In genomic region chrX:78517124-78517523, GRCh38 we compare ENCODE assay signal across 8 cellular contexts.
A peak's percentile ranks its signal among the peaks of the same experiment; 100 is the strongest.
DNase-seq lines count a peak whose midpoint lies in the region; TF ChIP-seq lines count a peak whose summit lies in the region.

No MANE protein-coding gene starts in this region.

- H3K27me3 ChIP-seq in mammary epithelial cell (ENCODE audit: insufficient read depth, low read length): no peaks in the 10 kb centered on the region
- peaks cover 0 to 13% of the 10 kb centered on the region in 2 donors for H3K27me3 ChIP-seq in breast epithelium
- H3K27me3 ChIP-seq in OCI-LY3 (ENCODE audit: low read depth, low read length): no peaks in the 10 kb centered on the region

- H4K20me1 ChIP-seq in mammary epithelial cell (ENCODE audit: insufficient read depth, low read length) (no peaks in the 10 kb centered on the region), OCI-LY3 (ENCODE audit: insufficient read depth, low read length) (no peaks in the 10 kb centered on the region)

- H3K36me3 ChIP-seq in mammary epithelial cell (ENCODE audit: insufficient read depth, low read length): no peaks in the 10 kb centered on the region
- H3K36me3 ChIP-seq in breast epithelium: no peaks in the 10 kb centered on the region
- H3K36me3 ChIP-seq in OCI-LY3 (replicated peaks; ENCODE audit: low read depth, low read length): peaks cover 3% of the 10 kb centered on the region

- H3K4me1 ChIP-seq in mammary epithelial cell (ENCODE audit: insufficient read depth, low read length): no peaks in the 10 kb centered on the region
- H3K4me1 ChIP-seq in breast epithelium: no peaks in the 10 kb centered on the region
- peaks cover 39% of the 10 kb centered on the region for H3K4me1 ChIP-seq in OCI-LY3 (ENCODE audit: low read length)

- H3K4me3 ChIP-seq in mammary epithelial cell (replicated peaks in 1 of 3; ENCODE audit: insufficient read depth in 1 of 3, low read depth in 2 of 3, low read length in 3 of 3) (no peak overlapping the region), breast epithelium (no peak overlapping the region), OCI-LY3 (ENCODE audit: low read length) (peak overlapping the region; percentile 33), astrocyte of the spinal cord (ENCODE audit: low read depth, low read length) (no peak overlapping the region)

- no peaks in the 10 kb centered on the region for H3K79me2 ChIP-seq in mammary epithelial cell (ENCODE audit: insufficient read depth, low read length)
- H3K79me2 ChIP-seq in OCI-LY3 (ENCODE audit: low read length): no peaks in the 10 kb centered on the region

- H3K9me3 ChIP-seq in mammary epithelial cell (replicated peaks; ENCODE audit: insufficient read depth, low read length) (peaks cover 3% of the 10 kb centered on the region), breast epithelium (no peaks in the 10 kb centered on the region), OCI-LY3 (ENCODE audit: insufficient read depth, low read length) (no peaks in the 10 kb centered on the region)

- H3K9ac ChIP-seq in mammary epithelial cell (ENCODE audit: insufficient read depth, low read length) (no peak overlapping the region), OCI-LY3 (ENCODE audit: low read length) (no peak overlapping the region)

- H2AFZ ChIP-seq in mammary epithelial cell (ENCODE audit: low read depth, low read length): no peak overlapping the region
- no peak overlapping the region for H2AFZ ChIP-seq in OCI-LY3 (ENCODE audit: low read depth, low read length)

- peak; percentile 43 for DNase-seq in mammary epithelial cell
- no peak for DNase-seq in breast epithelium (ENCODE audit: low spot score in 2 of 2)
- DNase-seq in astrocyte of the spinal cord (ENCODE audit: low read depth, low spot score): peak; percentile 33
- DNase-seq in NCI-H345 treated with DMSO at 0.1 percent for 48 hours (lab: John Stamatoyannopoulos, UW; ENCODE audit: unreplicated experiment): no peak
- DNase-seq in pons (ENCODE audit: low spot score): no peak
- DNase-seq in dedifferentiated amniotic fluid mesenchymal stem cell (ENCODE audit: extremely low spot score): no peak
- no peak for DNase-seq in NCI-H187 (lab: John Stamatoyannopoulos, UW)

- H3K27ac ChIP-seq in mammary epithelial cell (ENCODE audit: insufficient read depth, low read depth, low read length) (no peak overlapping the region), breast epithelium (no peak overlapping the region), OCI-LY3 (ENCODE audit: low read length) (peak overlapping the region; percentile 42)

- no peak for TF ChIP-seq CTCF in mammary epithelial cell (conservative IDR thresholded peaks at IDR 0.05 in 1 of 2, IDR thresholded peaks at IDR 0.05 in 1 of 2; ENCODE audit: extremely low read depth in 1 of 2, insufficient read depth in 1 of 2, low read depth in 1 of 2, low read length in 2 of 2)
- no peak for TF ChIP-seq CTCF in breast epithelium (IDR thresholded peaks at IDR 0.05)
- no peak for TF ChIP-seq CTCF in OCI-LY3 (IDR thresholded peaks at IDR 0.05; ENCODE audit: low read depth, low read length)
- TF ChIP-seq CTCF in astrocyte of the spinal cord (IDR thresholded peaks at IDR 0.05; ENCODE audit: low read depth, low read length): no peak

- no peak for TF ChIP-seq POLR2A in breast epithelium (IDR thresholded peaks at IDR 0.05)

- 43% methylated on average over 4 of the region's 4 CpGs for WGBS in mammary epithelial cell (ENCODE audit: low coverage, missing lambda C conversion rate)

- BruUV-seq in mammary epithelial cell (replicated peaks; lab: Mats Ljungman, UMichigan): no TSS peak

- in situ Hi-C loops in mammary epithelial cell (cut with MboI; ENCODE audit: low sequenced_read_pairs in 2 of 2) (no loop called here), astrocyte of the spinal cord (cut with HindIII; ENCODE audit: low sequenced_read_pairs) (no loop called here)

- intact Hi-C loops in mammary epithelial cell (cut with micrococcal nuclease): no loop called here
- intact Hi-C loops in breast epithelium (cut with DNase I; ENCODE audit: low total_unique reads): no loop called here

- CTCF ChIA-PET in mammary epithelial cell (lab: Charles Lee; ENCODE audit: low non-redundant PET): no interaction called here

- dilution Hi-C loops in mammary epithelial cell (cut with HindIII; ENCODE audit: low sequenced_read_pairs): no loop called here

- H3K4me2 ChIP-seq in mammary epithelial cell (ENCODE audit: insufficient read depth, low read depth, low read length) (no peak overlapping the region), OCI-LY3 (ENCODE audit: low read length) (peak overlapping the region; percentile 52)

Comparison
In these comparisons a context has a peak if more than half of its experiments do, and no peak if none do; other contexts are left out.
1. DNase-seq: peak in mammary epithelial cell (single experiment) and astrocyte of the spinal cord (single experiment); none in breast epithelium (0 of 2), NCI-H345 treated with DMSO at 0.1 percent for 48 hours (single experiment), pons (single experiment), dedifferentiated amniotic fluid mesenchymal stem cell (single experiment) and NCI-H187 (0 of 2).